34 cellular contexts compared by ENCODE assay signal in genomic region chr10:15865304-15865703, GRCh38.
"Had no signal": no experiment of that assay in that cellular context is flagged by ENCODE, and none has a peak within 500 bp of the region (broad histone marks: within the 10 kb centered on the region; RNA-seq: fewer than 3 reads in every experiment).

No MANE protein-coding gene starts in this region.

- H3K27ac Mint-ChIP-seq: activated B cell treated with CpG ODN at 0.5 μM for 24 hours; activated CD4-positive, alpha-beta memory T cell treated with anti-CD3 and anti-CD28 coated beads for 36 hours; activated CD4-positive, alpha-beta T cell treated with anti-CD3 and anti-CD28 coated beads, Interleukin-2, amount 10 ng/mL, durations not matched to agents 7 days and 5 days; activated CD8-positive, alpha-beta T cell treated with anti-CD3 and anti-CD28 coated beads for 36 hours; activated naive CD4-positive, alpha-beta T cell treated with anti-CD3 and anti-CD28 coated beads for 36 hours; activated naive CD4-positive, alpha-beta T cell treated with anti-CD3 and anti-CD28 coated beads, Interleukin-2, amount 50 U/mL, for 72 hours; activated naive CD8-positive, alpha-beta T cell treated with anti-CD3 and anti-CD28 coated beads for 36 hours; activated T-cell treated with anti-CD3 and anti-CD28 coated beads, Interleukin-2, amount 50 U/mL, for 72 hours; activated T-helper 1 cell treated with anti-CD3 and anti-CD28 coated beads, Interleukin-12 subunit alpha, Interleukin-12 subunit beta, Interleukin-2, Interleukin-4 antibody, amounts not matched to agents 30 ng/mL and 10 ng/mL and 1 ng/mL, durations not matched to agents 14 hours and 24 hours and 36 hours; activated T-helper 17 cell treated with anti-CD3 and anti-CD28 coated beads, Interleukin-2, amount 50 U/mL, for 72 hours; T-helper 1 cell treated with Interleukin-12 subunit alpha and Interleukin-12 subunit beta and Interleukin-4 antibody, amounts not matched to agents 30 μg/mL and 1 μg/mL, for 36 hours; T-helper 2 cell treated with Interferon-gamma antibody and Interleukin-4, amounts not matched to agents 5 μg/mL and 100 μg/mL, for 36 hours had no signal

- H3K4me3 ChIP-seq: adrenal gland, body of pancreas, breast epithelium had no signal

- H3K27ac ChIP-seq: adrenal gland, body of pancreas, brain microvascular endothelial cell, breast epithelium had no signal

- FAIRE-seq: astrocyte, TTC549 had no signal

- H3K4me1 ChIP-seq: adrenal gland, breast epithelium had no signal

- H3K36me3 ChIP-seq: adrenal gland, brain microvascular endothelial cell, breast epithelium had no signal

- H3K4me1 Mint-ChIP-seq: activated naive CD8-positive, alpha-beta T cell treated with anti-CD3 and anti-CD28 coated beads for 36 hours; activated T-helper 17 cell treated with anti-CD3 and anti-CD28 coated beads, Interleukin-2, amount 50 U/mL, for 72 hours had no signal

- H3K4me3 Mint-ChIP-seq: activated B cell treated with CpG ODN at 0.5 μM for 24 hours; activated CD4-positive, alpha-beta memory T cell treated with anti-CD3 and anti-CD28 coated beads for 36 hours; activated CD4-positive, alpha-beta T cell treated with anti-CD3 and anti-CD28 coated beads, Interleukin-2, amount 10 ng/mL, durations not matched to agents 7 days and 5 days; activated CD8-positive, alpha-beta T cell treated with anti-CD3 and anti-CD28 coated beads for 36 hours; activated naive CD4-positive, alpha-beta T cell treated with anti-CD3 and anti-CD28 coated beads for 36 hours; activated naive CD8-positive, alpha-beta T cell treated with anti-CD3 and anti-CD28 coated beads for 36 hours; activated T-cell treated with anti-CD3 and anti-CD28 coated beads, Interleukin-2, amount 50 U/mL, for 4 hours; activated T-cell treated with anti-CD3 and anti-CD28 coated beads, Interleukin-2, amount 50 U/mL, for 72 hours; activated T-helper 1 cell treated with anti-CD3 and anti-CD28 coated beads, Interleukin-12 subunit alpha, Interleukin-12 subunit beta, Interleukin-2, Interleukin-4 antibody, amounts not matched to agents 30 ng/mL and 10 ng/mL and 1 ng/mL, durations not matched to agents 14 hours and 24 hours and 36 hours; activated T-helper 17 cell treated with anti-CD3 and anti-CD28 coated beads, Interleukin-2, amount 50 U/mL, for 72 hours; T-helper 1 cell treated with Interleukin-12 subunit alpha and Interleukin-12 subunit beta and Interleukin-4 antibody, amounts not matched to agents 30 μg/mL and 1 μg/mL, for 36 hours; T-helper 2 cell treated with Interferon-gamma antibody and Interleukin-4, amounts not matched to agents 5 μg/mL and 100 μg/mL, for 36 hours had no signal

- H3K9me3 Mint-ChIP-seq: activated CD4-positive, alpha-beta memory T cell treated with anti-CD3 and anti-CD28 coated beads for 36 hours; activated CD8-positive, alpha-beta T cell treated with anti-CD3 and anti-CD28 coated beads for 36 hours; activated naive CD4-positive, alpha-beta T cell treated with anti-CD3 and anti-CD28 coated beads for 36 hours; activated T-cell treated with anti-CD3 and anti-CD28 coated beads, Interleukin-2, amount 50 U/mL, for 4 hours; activated T-helper 1 cell treated with anti-CD3 and anti-CD28 coated beads, Interleukin-12 subunit alpha, Interleukin-12 subunit beta, Interleukin-2, Interleukin-4 antibody, amounts not matched to agents 30 ng/mL and 10 ng/mL and 1 ng/mL, durations not matched to agents 14 hours and 24 hours and 36 hours; activated T-helper 17 cell treated with anti-CD3 and anti-CD28 coated beads, Interleukin-2, amount 50 U/mL, for 72 hours had no signal

- H3K27me3 ChIP-seq: body of pancreas had no signal

- ATAC-seq: activated CD8-positive, alpha-beta T cell treated with anti-CD3 and anti-CD28 coated beads for 36 hours; activated naive CD4-positive, alpha-beta T cell treated with anti-CD3 and anti-CD28 coated beads, Interleukin-2, amount 50 U/mL, for 72 hours; activated T-cell treated with anti-CD3 and anti-CD28 coated beads, Interleukin-2, amount 50 U/mL, for 4 hours; activated T-cell treated with anti-CD3 and anti-CD28 coated beads, Interleukin-2, amount 50 U/mL, for 72 hours; activated T-helper 17 cell treated with anti-CD3 and anti-CD28 coated beads, Interleukin-2, amount 50 U/mL, for 72 hours; body of pancreas had no signal

- DNase-seq: activated B cell treated with CpG ODN at 0.5 μM for 24 hours; activated CD4-positive, alpha-beta memory T cell treated with anti-CD3 and anti-CD28 coated beads for 36 hours; activated CD4-positive, alpha-beta T cell treated with anti-CD3 and anti-CD28 coated beads for 4 hours; activated CD4-positive, alpha-beta T cell treated with anti-CD3 and anti-CD28 coated beads, Interleukin-2, amount 10 ng/mL, durations not matched to agents 7 days and 5 days; activated CD4-positive, CD25-positive, alpha-beta regulatory T cell treated with anti-CD3 and anti-CD28 coated beads, Interleukin-2, amount 50 U/mL, for 72 hours; activated CD8-positive, alpha-beta memory T cell treated with anti-CD3 and anti-CD28 coated beads, Interleukin-2, amount 50 U/mL, for 4 hours; activated CD8-positive, alpha-beta T cell treated with anti-CD3 and anti-CD28 coated beads for 36 hours; activated effector memory CD4-positive, alpha-beta T cell treated with anti-CD3 and anti-CD28 coated beads, Interleukin-2, amount 50 U/mL, for 16 hours; activated gamma-delta T cell treated with Interleukin-2 at 50 U/mL for 16 hours; activated naive CD4-positive, alpha-beta T cell; activated naive CD4-positive, alpha-beta T cell treated with anti-CD3 and anti-CD28 coated beads for 36 hours; activated naive CD4-positive, alpha-beta T cell treated with anti-CD3 and anti-CD28 coated beads, Interleukin-2, amount 50 U/mL, for 16 hours; activated naive CD8-positive, alpha-beta T cell treated with anti-CD3 and anti-CD28 coated beads for 36 hours; activated T-cell treated with anti-CD3 and anti-CD28 coated beads for 4 hours; activated T-cell treated with anti-CD3 and anti-CD28 coated beads, Interleukin-2, amount 50 U/mL, for 1 hour; activated T-cell treated with anti-CD3 and anti-CD28 coated beads, Interleukin-2, amount 50 U/mL, for 4 hours; activated T-cell treated with anti-CD3 and anti-CD28 coated beads, Interleukin-2, amount 50 U/mL, for 72 hours; adrenal gland; amniotic stem cell; aorta; body of pancreas; brain microvascular endothelial cell; central memory CD4-positive, alpha-beta T cell; T-helper 1 cell; T-helper 2 cell; T-helper 9 cell had no signal

- H3K9me3 ChIP-seq: adrenal gland, breast epithelium had no signal

- H3K36me3 Mint-ChIP-seq: activated naive CD8-positive, alpha-beta T cell treated with anti-CD3 and anti-CD28 coated beads for 36 hours had no signal
